ENCODE assay signal across 1 cellular context in genomic region chr17:47651704-47652103, GRCh38.
TF ChIP-seq lines count a peak whose summit lies in the region.

No MANE protein-coding gene starts in this region.

TF ChIP-seq in HEK293, 187 proteins besides CTCF, POLR2A, EP300 and RAD21 (continued from another document):
- TF ChIP-seq ZBTB6 (tag by site-specific recombination; IDR thresholded peaks at IDR 0.05) = no peak
- TF ChIP-seq ZNF48 (tag by site-specific recombination; IDR thresholded peaks at IDR 0.05) = no peak
- TF ChIP-seq SETDB1 (IDR thresholded peaks at IDR 0.05; ENCODE audit: insufficient read length, low read length) = no peak
- no peak for TF ChIP-seq ZEB2 (tag by site-specific recombination; IDR thresholded peaks at IDR 0.05)
- no peak for TF ChIP-seq ZNF10 (tag by site-specific recombination; IDR thresholded peaks at IDR 0.05)
- TF ChIP-seq ZNF830 (tag by site-specific recombination; IDR thresholded peaks at IDR 0.05; ENCODE audit: low read depth) = no peak
- no peak for TF ChIP-seq ZNF518A (tag by site-specific recombination; conservative IDR thresholded peaks at IDR 0.05; ENCODE audit: low read depth)
- TF ChIP-seq OVOL3 (tag by site-specific recombination; IDR thresholded peaks at IDR 0.05) = no peak
- no peak for TF ChIP-seq ZNF585B (tag by site-specific recombination; IDR thresholded peaks at IDR 0.05)
- no peak for TF ChIP-seq ZNF223 (tag by site-specific recombination; IDR thresholded peaks at IDR 0.05)
- TF ChIP-seq HOXA7 (CRISPR knock-in tag; IDR thresholded peaks at IDR 0.05; ENCODE audit: borderline replicate concordance) = no peak
- TF ChIP-seq KLF16 (tag by site-specific recombination; IDR thresholded peaks at IDR 0.05) = no peak
